Comparison of ENCODE assay signal across 25 cellular contexts in genomic region chr3:58696093-58696492, GRCh38. TPM values are rescaled to one million over a fixed set of nuclear protein-coding genes. Genes with fewer than 3 reads are reported as not detected.
"Had no signal": no experiment of that assay in that cellular context is flagged by ENCODE, and none has a peak within 500 bp of the region (broad histone marks: within the 10 kb centered on the region; RNA-seq: fewer than 3 reads in every experiment).

No MANE protein-coding gene starts in this region.

- ATAC-seq: left cardiac atrium; natural killer cell; right lobe of liver; stimulated activated memory B cell treated with anti-CD40 and anti-IgM and Interleukin-4, amounts not matched to agents 10 μg/mL and 1 μg/mL and 100 μg/mL, for 72 hours had no signal

- H3K27me3 ChIP-seq: hepatocyte, right lobe of liver, spleen, upper lobe of left lung, uterus had no signal

- H3K4me1 ChIP-seq: right lobe of liver, uterus had no signal

- H3K9me3 ChIP-seq: right lobe of liver, uterus had no signal

- H3K4me3 ChIP-seq: coronary artery, hepatocyte, right lobe of liver, spleen, upper lobe of left lung, uterus had no signal

- H3K27ac ChIP-seq: coronary artery, hepatocyte, right lobe of liver, spleen, upper lobe of left lung, uterus had no signal

- H3K4me2 ChIP-seq: hepatocyte had no signal

- DNase-seq: cerebellar nuclear complex; effector CD4-positive, alpha-beta T cell; endodermal cell; erythroblast; foreskin melanocyte; head of caudate nucleus; kidney; left cardiac atrium; natural killer cell; right lobe of liver; spleen; stimulated activated CD4-positive, alpha-beta T cell treated with anti-CD3 and anti-CD28 coated beads, Interleukin-15, amount 100 ng/mL, for 24 hours; stimulated activated CD4-positive, alpha-beta T cell treated with anti-CD3 and anti-CD28 coated beads, Interleukin-1b, Interleukin-23, amount 100 ng/mL, for 48 hours; stimulated activated CD4-positive, alpha-beta T cell treated with anti-CD3 and anti-CD28 coated beads, Interleukin-4, amount 100 ng/mL, for 24 hours; upper lobe of left lung; uterus had no signal

- H3K36me3 ChIP-seq: right lobe of liver, spleen, upper lobe of left lung, uterus had no signal

- H2AFZ ChIP-seq: hepatocyte had no signal

- H3K79me2 ChIP-seq: hepatocyte had no signal

- FAIRE-seq: endothelial cell of umbilical vein, kidney had no signal

RNA-seq across cellular contexts. Expression of gene FAM3D, which starts 29.5 kb away (rescaled TPM):
- total RNA-seq: endodermal cell, endothelial cell of umbilical vein, left cardiac atrium, liver, myocyte, natural killer cell, osteocyte, posterior vena cava, right lobe of liver, subcutaneous adipose tissue had no signal
